Comparison of ENCODE assay signal across 8 cellular contexts in genomic region chr19:55644191-55644833, GRCh38. TPM values are rescaled to one million over a fixed set of nuclear protein-coding genes. Genes with fewer than 3 reads are reported as not detected.
DNase-seq lines count a peak whose midpoint lies in the region; ATAC-seq, FAIRE-seq and TF ChIP-seq lines count a peak whose summit lies in the region.

No MANE protein-coding gene starts in this region.

- TF ChIP-seq POLR2A in endothelial cell of umbilical vein (IDR thresholded peaks at IDR 0.05; ENCODE audit: low read depth, low read length) (no peak), GM18505 (IDR thresholded peaks at IDR 0.05; ENCODE audit: borderline replicate concordance, extremely low read depth, insufficient read depth, insufficient read length) (no peak)

- peaks cover 50% of the 10 kb centered on the region for H3K4me1 Mint-ChIP-seq in CD4-positive, alpha-beta T cell (ENCODE audit: low read depth)

- H3K79me2 ChIP-seq in OCI-LY7 (ENCODE audit: insufficient read depth, low read depth, low read length) (peaks cover 61% of the 10 kb centered on the region), endothelial cell of umbilical vein (ENCODE audit: control insufficient read depth, insufficient read depth, low read length) (peaks cover 23% of the 10 kb centered on the region)

- H3K9me1 ChIP-seq in endothelial cell of umbilical vein (replicated peaks; ENCODE audit: control insufficient read depth, extremely low read depth, insufficient read depth, low read length): no peaks in the 10 kb centered on the region

- H3K4me3 Mint-ChIP-seq in CD4-positive, alpha-beta T cell: peak overlapping the region; percentile 89

- H3K27me3 Mint-ChIP-seq in CD4-positive, alpha-beta T cell: no peaks in the 10 kb centered on the region

- peaks cover 31% of the 10 kb centered on the region for H3K36me3 ChIP-seq in OCI-LY7 (ENCODE audit: insufficient read depth, low read length)
- H3K36me3 ChIP-seq in endothelial cell of umbilical vein (ENCODE audit: control insufficient read depth in 2 of 2, extremely low read depth in 1 of 2, insufficient read depth in 2 of 2, low read length in 2 of 2): peaks cover 3 to 10% of the 10 kb centered on the region in 2 experiments
- peaks cover 14% of the 10 kb centered on the region for H3K36me3 ChIP-seq in neuron (ENCODE audit: insufficient read depth, low read length)

- H3K9me3 Mint-ChIP-seq in CD4-positive, alpha-beta T cell: no peaks in the 10 kb centered on the region

- no peak for TF ChIP-seq CTCF in CD4-positive, alpha-beta T cell (IDR thresholded peaks at IDR 0.05)
- TF ChIP-seq CTCF in OCI-LY7 (conservative IDR thresholded peaks at IDR 0.05; ENCODE audit: low read length): no peak
- no peak for TF ChIP-seq CTCF in endothelial cell of umbilical vein (IDR thresholded peaks at IDR 0.05; ENCODE audit: extremely low read depth in 1 of 2, insufficient read depth in 1 of 2, low read depth in 1 of 2, low read length in 2 of 2)

- H3K9me3 ChIP-seq in CD4-positive, alpha-beta T cell (ENCODE audit: control insufficient read depth, low read length): no peaks in the 10 kb centered on the region
- H3K9me3 ChIP-seq in OCI-LY7 (ENCODE audit: low read length) (no peaks in the 10 kb centered on the region), endothelial cell of umbilical vein (replicated peaks; ENCODE audit: control insufficient read depth, insufficient read depth, low read length) (no peaks in the 10 kb centered on the region), neuron (ENCODE audit: low read length) (no peaks in the 10 kb centered on the region)

- intact Hi-C loops in CD4-positive, alpha-beta T cell (cut with DNase I, micrococcal nuclease): loop anchor here in 1 of 2 experiments (5.0 kb wide), 2 partner anchors 47 to 257 kb away; partner anchors contain the start of genes FIZ1 and RPL28
- intact Hi-C loops in OCI-LY7 (cut with micrococcal nuclease; ENCODE audit: unreplicated experiment): loop anchor here (5.0 kb wide), 1 partner anchor 498 kb away; the partner anchor contains the start of gene ZNF444
- intact Hi-C loops in endothelial cell of umbilical vein (cut with micrococcal nuclease): loop anchor here (5.0 kb wide), 1 partner anchor 557 kb away; no protein-coding TSS in a partner anchor

- no peaks in the 10 kb centered on the region for H4K20me1 ChIP-seq in OCI-LY7 (ENCODE audit: insufficient read depth, low read length)
- no peaks in the 10 kb centered on the region for H4K20me1 ChIP-seq in endothelial cell of umbilical vein (replicated peaks; ENCODE audit: control insufficient read depth, extremely low read depth, insufficient read depth, low read length)

- FAIRE-seq in endothelial cell of umbilical vein (lab: Jason Lieb, UNC): no peak
- FAIRE-seq in frontal cortex (lab: Jason Lieb, UNC): no peak

- H3K4me1 ChIP-seq in OCI-LY7 (ENCODE audit: insufficient read depth, low read length, poor library complexity, severe bottlenecking) (peaks cover 62% of the 10 kb centered on the region), endothelial cell of umbilical vein (ENCODE audit: control insufficient read depth, extremely low read depth, insufficient read depth, low read length) (peaks cover 35% of the 10 kb centered on the region), neuron (ENCODE audit: insufficient read depth, low read length) (peaks cover 51% of the 10 kb centered on the region)

- peak overlapping the region; percentile 88 for H3K27ac Mint-ChIP-seq in CD4-positive, alpha-beta T cell

- CTCF ChIA-PET in CD4-positive, alpha-beta T cell (lab: Charles Lee): no interaction called here
- CTCF ChIA-PET in OCI-LY7 (lab: Charles Lee; ENCODE audit: unreplicated experiment) (no interaction called here), endothelial cell of umbilical vein (lab: Charles Lee) (interaction anchor here (0.6 kb wide), 1 partner anchor 471 kb away, joined by 4 read pairs; no protein-coding TSS in a partner anchor)

- H3K4me2 ChIP-seq in OCI-LY7 (ENCODE audit: low read length) (peak overlapping the region; percentile 89), endothelial cell of umbilical vein (ENCODE audit: insufficient read depth, low read length) (peak overlapping the region; percentile 50)

- dilution Hi-C loops in endothelial cell of umbilical vein (cut with MboI; ENCODE audit: extremely low pct_ligation_motif_present, low sequenced_read_pairs): no loop called here

- peak overlapping the region; percentile 61 for H3K9ac ChIP-seq in endothelial cell of umbilical vein (replicated peaks; ENCODE audit: extremely low read depth, insufficient read depth, low read length)

- H2AFZ ChIP-seq in OCI-LY7 (ENCODE audit: low read length): no peak overlapping the region
- no peak overlapping the region for H2AFZ ChIP-seq in endothelial cell of umbilical vein (ENCODE audit: low read depth, low read length)
- H2AFZ ChIP-seq in neuron (ENCODE audit: low read depth, low read length): no peak overlapping the region

- H3K4me3 ChIP-seq in OCI-LY7 (ENCODE audit: low read depth, low read length, poor library complexity, severe bottlenecking) (peak overlapping the region; percentile 98), endothelial cell of umbilical vein (replicated peaks in 1 of 3; ENCODE audit: insufficient read depth in 1 of 3, low read depth in 1 of 3, low read length in 3 of 3) (peak overlapping the region; percentile 53 to 75 (median 61)), neuron (ENCODE audit: low read length) (peak overlapping the region; percentile 88)

- DNase-seq in CD4-positive, alpha-beta T cell: no peak
- no peak for DNase-seq in OCI-LY7 (ENCODE audit: low spot score)
- DNase-seq in endothelial cell of umbilical vein (ENCODE audit: low read depth, low spot score): no peak
- DNase-seq in frontal cortex (ENCODE audit: low spot score in 2 of 2): no peak
- no peak for DNase-seq in NCI-H1694 treated with DMSO at 0.1 percent for 48 hours (lab: John Stamatoyannopoulos, UW)
- DNase-seq in midbrain (lab: John Stamatoyannopoulos, UW): no peak

- H3K9me2 ChIP-seq in OCI-LY7 (ENCODE audit: insufficient read depth, low read length): no peaks in the 10 kb centered on the region

- H3K27me3 ChIP-seq in CD4-positive, alpha-beta T cell (ENCODE audit: control insufficient read depth, insufficient read depth, low read length): no peaks in the 10 kb centered on the region
- H3K27me3 ChIP-seq in endothelial cell of umbilical vein (ENCODE audit: control insufficient read depth in 2 of 2, insufficient read depth in 2 of 2, low read length in 2 of 2) (no peaks in the 10 kb centered on the region), neuron (ENCODE audit: insufficient read depth, low read length) (no peaks in the 10 kb centered on the region)

- POLR2A ChIA-PET in CD4-positive, alpha-beta T cell (lab: Charles Lee): interaction anchor here (1.5 to 3.0 kb wide), 4 partner anchors 8 to 38 kb away, joined by 3 to 24 read pairs (median 12); partner anchors contain the start of genes U2AF2, ZNF784 and ZNF865
- POLR2A ChIA-PET in OCI-LY7 (lab: Charles Lee) (no interaction called here), endothelial cell of umbilical vein (lab: Charles Lee) (no interaction called here)

- no TSS peak for BruUV-seq in OCI-LY7 (replicated peaks; lab: Mats Ljungman, UMichigan)
- no TSS peak for BruUV-seq in endothelial cell of umbilical vein (replicated peaks; lab: Mats Ljungman, UMichigan)

- peak overlapping the region; percentile 78 for H3K27ac ChIP-seq in CD4-positive, alpha-beta T cell (ENCODE audit: low read depth, low read length)
- H3K27ac ChIP-seq in OCI-LY7 (ENCODE audit: low read depth, low read length, poor library complexity, severe bottlenecking) (peak overlapping the region; percentile 86), endothelial cell of umbilical vein (ENCODE audit: insufficient read depth, low read depth, low read length) (no peak overlapping the region)

- H3K36me3 Mint-ChIP-seq in CD4-positive, alpha-beta T cell (ENCODE audit: low read depth): peaks cover 16% of the 10 kb centered on the region

- no peak for ATAC-seq in CD4-positive, alpha-beta T cell (ENCODE audit: poor library complexity)
- ATAC-seq in GM18505 (IDR thresholded peaks at IDR 0.05; ENCODE audit: unreplicated experiment): no peak

RNA-seq across cellular contexts. Expression of gene ZNF581, which starts 0.9 kb away (rescaled TPM):
- total RNA-seq in CD4-positive, alpha-beta T cell: 10 to 100 TPM; 23.1 to 24.7 TPM
- total RNA-seq in OCI-LY7 (2014; rRNA removed; shearing (Covaris generic)): 26.6 and 44.5 TPM in 2 replicates
- total RNA-seq in OCI-LY7 (2022) (39.7 and 41.8 TPM in 2 replicates), endothelial cell of umbilical vein (27.8 and 31.4 TPM in 2 replicates), frontal cortex (6.5 TPM)
- polyA plus RNA-seq in endothelial cell of umbilical vein: 32.3 and 37.0 TPM in 2 replicates
- polyA plus RNA-seq in endothelial cell of umbilical vein (2011; cell fraction: cytosol; rRNA removed): 24.2 and 31.0 TPM in 2 replicates
- polyA plus RNA-seq in endothelial cell of umbilical vein (2011; cell fraction: nucleus; rRNA removed): 9.1 and 13.7 TPM in 2 replicates
- polyA plus RNA-seq in endothelial cell of umbilical vein (2012): 25.4 and 37.5 TPM in 2 replicates
- 17.1 and 24.4 TPM in 2 replicates for polyA minus RNA-seq in endothelial cell of umbilical vein
- polyA minus RNA-seq in endothelial cell of umbilical vein (2011; cell fraction: cytosol; rRNA and poly(A)+ RNA removed): 13.7 TPM
- polyA minus RNA-seq in endothelial cell of umbilical vein (2011; cell fraction: nucleus; rRNA and poly(A)+ RNA removed): 2.8 and 4.9 TPM in 2 replicates

RNA-seq across cellular contexts. Expression of gene ZNF580, which starts 3.5 kb away (rescaled TPM):
- total RNA-seq in CD4-positive, alpha-beta T cell: 10 to 100 TPM; 45.2 to 46.6 TPM
- 17.6 and 24.4 TPM in 2 replicates for total RNA-seq in OCI-LY7 (2014; rRNA removed; shearing (Covaris generic))
- total RNA-seq in OCI-LY7 (2022) (50.0 and 52.1 TPM in 2 replicates), endothelial cell of umbilical vein (32.5 and 41.1 TPM in 2 replicates), frontal cortex (2.4 TPM)
- 13.7 and 16.9 TPM in 2 replicates for polyA plus RNA-seq in endothelial cell of umbilical vein
- polyA plus RNA-seq in endothelial cell of umbilical vein (2011; cell fraction: cytosol; rRNA removed): 11.2 and 16.6 TPM in 2 replicates
- 22.6 and 26.6 TPM in 2 replicates for polyA plus RNA-seq in endothelial cell of umbilical vein (2011; cell fraction: nucleus; rRNA removed)
- polyA plus RNA-seq in endothelial cell of umbilical vein (2012): 25.0 and 30.3 TPM in 2 replicates
- polyA minus RNA-seq in endothelial cell of umbilical vein: 7.4 and 10.2 TPM in 2 replicates
- 12.2 TPM for polyA minus RNA-seq in endothelial cell of umbilical vein (2011; cell fraction: cytosol; rRNA and poly(A)+ RNA removed)
- 4.6 and 8.8 TPM in 2 replicates for polyA minus RNA-seq in endothelial cell of umbilical vein (2011; cell fraction: nucleus; rRNA and poly(A)+ RNA removed)

RNA-seq across cellular contexts. Expression of gene CCDC106, which starts 3.7 kb away (rescaled TPM):
- 1 to 10 TPM; 1.7 to 1.8 TPM for total RNA-seq in CD4-positive, alpha-beta T cell
- total RNA-seq in OCI-LY7 (2014; rRNA removed; shearing (Covaris generic)): 29.4 and 30.1 TPM in 2 replicates
- total RNA-seq in OCI-LY7 (2022) (29.0 and 30.9 TPM in 2 replicates), endothelial cell of umbilical vein (11.8 and 13.2 TPM in 2 replicates), frontal cortex (9.4 TPM)
- polyA plus RNA-seq in endothelial cell of umbilical vein: 12.0 and 17.8 TPM in 2 replicates
- polyA plus RNA-seq in endothelial cell of umbilical vein (2011; cell fraction: cytosol; rRNA removed): 6.7 and 12.5 TPM in 2 replicates
- 11.5 and 13.9 TPM in 2 replicates for polyA plus RNA-seq in endothelial cell of umbilical vein (2011; cell fraction: nucleus; rRNA removed)
- polyA plus RNA-seq in endothelial cell of umbilical vein (2012): 7.3 and 12.6 TPM in 2 replicates
- 2.5 and 2.6 TPM in 2 replicates for polyA minus RNA-seq in endothelial cell of umbilical vein
- 3.7 TPM for polyA minus RNA-seq in endothelial cell of umbilical vein (2011; cell fraction: cytosol; rRNA and poly(A)+ RNA removed)
- 1.5 and 2.7 TPM in 2 replicates for polyA minus RNA-seq in endothelial cell of umbilical vein (2011; cell fraction: nucleus; rRNA and poly(A)+ RNA removed)

RNA-seq across cellular contexts. Expression of gene U2AF2, which starts 10.5 kb away (rescaled TPM):
- total RNA-seq in CD4-positive, alpha-beta T cell: 100 to 1,000 TPM; 209 to 212 TPM
- 193 and 211 TPM in 2 replicates for total RNA-seq in OCI-LY7 (2014; rRNA removed; shearing (Covaris generic))
- total RNA-seq in OCI-LY7 (2022) (233 and 264 TPM in 2 replicates), endothelial cell of umbilical vein (246 and 259 TPM in 2 replicates), frontal cortex (70.1 TPM)
- 173 and 183 TPM in 2 replicates for polyA plus RNA-seq in endothelial cell of umbilical vein
- polyA plus RNA-seq in endothelial cell of umbilical vein (2011; cell fraction: cytosol; rRNA removed): 207 and 211 TPM in 2 replicates
- 352 and 403 TPM in 2 replicates for polyA plus RNA-seq in endothelial cell of umbilical vein (2011; cell fraction: nucleus; rRNA removed)
- 162 and 163 TPM in 2 replicates for polyA plus RNA-seq in endothelial cell of umbilical vein (2012)
- polyA minus RNA-seq in endothelial cell of umbilical vein: 106 and 117 TPM in 2 replicates
- 100.0 TPM for polyA minus RNA-seq in endothelial cell of umbilical vein (2011; cell fraction: cytosol; rRNA and poly(A)+ RNA removed)
- 83.5 and 131 TPM in 2 replicates for polyA minus RNA-seq in endothelial cell of umbilical vein (2011; cell fraction: nucleus; rRNA and poly(A)+ RNA removed)

RNA-seq across cellular contexts. Expression of gene ZNF784, which starts 19.9 kb away (rescaled TPM):
- 10 to 100 TPM; 11.2 to 11.8 TPM for total RNA-seq in CD4-positive, alpha-beta T cell
- total RNA-seq in OCI-LY7 (2014; rRNA removed; shearing (Covaris generic)): 3.4 and 6.6 TPM in 2 replicates
- total RNA-seq in OCI-LY7 (2022) (4.0 and 5.4 TPM in 2 replicates), endothelial cell of umbilical vein (4.9 and 7.1 TPM in 2 replicates), frontal cortex (4.5 TPM)
- 4.9 and 5.6 TPM in 2 replicates for polyA plus RNA-seq in endothelial cell of umbilical vein
- 3.0 and 3.5 TPM in 2 replicates for polyA plus RNA-seq in endothelial cell of umbilical vein (2011; cell fraction: cytosol; rRNA removed)
- polyA plus RNA-seq in endothelial cell of umbilical vein (2011; cell fraction: nucleus; rRNA removed): 8.6 and 9.3 TPM in 2 replicates
- polyA plus RNA-seq in endothelial cell of umbilical vein (2012): 3.6 and 5.6 TPM in 2 replicates
- 4.6 and 5.7 TPM in 2 replicates for polyA minus RNA-seq in endothelial cell of umbilical vein
- polyA minus RNA-seq in endothelial cell of umbilical vein (2011; cell fraction: cytosol; rRNA and poly(A)+ RNA removed): 3.3 TPM
- 4.3 and 6.3 TPM in 2 replicates for polyA minus RNA-seq in endothelial cell of umbilical vein (2011; cell fraction: nucleus; rRNA and poly(A)+ RNA removed)
